ENCODE assay signal across 8 cellular contexts in genomic region chr3:2921903-2922302, GRCh38.
DNase-seq lines count a peak whose midpoint lies in the region; ATAC-seq, FAIRE-seq and TF ChIP-seq lines count a peak whose summit lies in the region.

No MANE protein-coding gene starts in this region.

- H3K4me1 ChIP-seq in Peyer's patch (no peaks in the 10 kb centered on the region), suprapubic skin (peaks cover 4% of the 10 kb centered on the region)

- no peak overlapping the region for H3K27ac Mint-ChIP-seq in natural killer cell

- H3K27me3 Mint-ChIP-seq in natural killer cell (ENCODE audit: low read depth in 2 of 2) = peaks cover 0 to 6% of the 10 kb centered on the region in 2 donors

- H3K4me1 Mint-ChIP-seq in natural killer cell = no peaks in the 10 kb centered on the region

- intact Hi-C loops in natural killer cell (cut with micrococcal nuclease) = no loop called here

- 81% methylated on average over 1 of the region's 1 CpG for WGBS in suprapubic skin

- TF ChIP-seq POLR2A in Peyer's patch (IDR thresholded peaks at IDR 0.05) (no peak), H54 (IDR thresholded peaks at IDR 0.05; ENCODE audit: low read depth, low read length) (no peak), suprapubic skin (IDR thresholded peaks at IDR 0.05) (no peak)

- FAIRE-seq in H54 (lab: Jason Lieb, UNC) = no peak

- no peak overlapping the region for H3K4me3 Mint-ChIP-seq in natural killer cell

- peak; percentile 0 for DNase-seq in DMS53 treated with DMSO at 0.1 percent for 48 hours (lab: John Stamatoyannopoulos, UW; ENCODE audit: unreplicated experiment)
- DNase-seq in Peyer's patch = no peak
- peak; percentile 2 for DNase-seq in hepatic stellate cell (ENCODE audit: low spot score)
- DNase-seq in natural killer cell = no peak
- no peak for DNase-seq in H54 (ENCODE audit: insufficient read length, low spot score)
- DNase-seq in suprapubic skin (ENCODE audit: low spot score in 2 of 2) = no peak

- H3K27me3 ChIP-seq in Peyer's patch = no peaks in the 10 kb centered on the region
- H3K27me3 ChIP-seq in suprapubic skin = no peaks in the 10 kb centered on the region

- H3K27ac ChIP-seq in Peyer's patch (no peak overlapping the region), suprapubic skin (no peak overlapping the region)

- no peaks in the 10 kb centered on the region for H3K9me3 Mint-ChIP-seq in natural killer cell

- peak in 4 of 6 experiments; percentile 28 to 65 (median 54) for TF ChIP-seq CTCF in Peyer's patch (IDR thresholded peaks at IDR 0.05)
- TF ChIP-seq CTCF in natural killer cell (IDR thresholded peaks at IDR 0.05) = no peak
- TF ChIP-seq CTCF in suprapubic skin (IDR thresholded peaks at IDR 0.05) = peak in 1 of 2 donors; percentile 27

- TF ChIP-seq EP300 in suprapubic skin (IDR thresholded peaks at IDR 0.05) = no peak

- H3K4me3 ChIP-seq in Peyer's patch = no peak overlapping the region
- no peak overlapping the region for H3K4me3 ChIP-seq in suprapubic skin

- H3K36me3 Mint-ChIP-seq in natural killer cell = no peaks in the 10 kb centered on the region

- no peaks in the 10 kb centered on the region for H3K9me3 ChIP-seq in Peyer's patch
- no peaks in the 10 kb centered on the region for H3K9me3 ChIP-seq in suprapubic skin

- ATAC-seq in GM19452 (IDR thresholded peaks at IDR 0.05; ENCODE audit: unreplicated experiment) = peak; percentile 69
- ATAC-seq in HG03469 (IDR thresholded peaks at IDR 0.05; ENCODE audit: unreplicated experiment) = peak; percentile 68
- ATAC-seq in natural killer cell = no peak

- H3K36me3 ChIP-seq in Peyer's patch (no peaks in the 10 kb centered on the region), suprapubic skin (no peaks in the 10 kb centered on the region)

Comparison
In these comparisons a context has a peak if more than half of its experiments do, and no peak if none do; other contexts are left out.
1. DNase-seq: peak in DMS53 treated with DMSO at 0.1 percent for 48 hours (single experiment) and hepatic stellate cell (single experiment); none in Peyer's patch (0 of 3), natural killer cell (single experiment), H54 (single experiment) and suprapubic skin (0 of 2).
2. ATAC-seq: peak in GM19452 (single experiment) and HG03469 (single experiment); none in natural killer cell (0 of 3).